8 cellular contexts compared by ENCODE assay signal in the genomic region with DNA sequence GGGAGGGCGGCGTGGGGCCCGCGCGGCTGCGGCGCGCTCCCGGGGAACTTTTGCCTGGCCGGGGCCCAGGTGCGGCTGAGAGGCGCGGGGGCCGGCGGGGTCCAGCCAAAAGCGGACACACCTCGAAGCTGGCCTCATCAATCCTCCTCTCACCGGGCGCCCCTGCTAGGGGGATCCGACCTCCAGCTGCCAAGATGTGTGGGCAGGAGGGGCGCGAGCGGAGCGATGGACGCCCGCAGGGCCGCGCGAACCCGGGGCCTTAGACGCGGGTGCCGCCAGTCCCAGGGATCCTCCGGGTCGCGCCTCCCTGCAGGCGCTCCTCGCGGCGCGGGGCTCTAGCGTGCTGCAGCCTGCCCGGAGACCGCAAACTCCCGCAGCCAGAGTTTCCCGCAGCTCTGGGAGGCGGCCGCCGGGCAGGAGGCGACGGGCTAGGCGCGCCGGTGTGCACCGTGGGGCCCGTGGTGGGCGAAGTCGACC. TPM values are rescaled to one million over a fixed set of nuclear protein-coding genes. Genes with fewer than 3 reads are reported as not detected.
DNase-seq lines count a peak whose midpoint lies in the region; ATAC-seq and TF ChIP-seq lines count a peak whose summit lies in the region.

No MANE protein-coding gene starts in this region.

- no peak for ATAC-seq in CD4-positive, CD25-positive, alpha-beta regulatory T cell (ENCODE audit: low read depth in 2 of 2)
- no peak for ATAC-seq in naive thymus-derived CD8-positive, alpha-beta T cell

- POLR2A ChIA-PET in naive thymus-derived CD8-positive, alpha-beta T cell (lab: Charles Lee) = interaction anchor here (0.6 to 2.8 kb wide), 6 partner anchors 9 to 313 kb away, joined by 3 to 14 read pairs (median 4); a partner anchor contains a TSS

- H3K4me3 Mint-ChIP-seq in CD4-positive, CD25-positive, alpha-beta regulatory T cell = peak overlapping the region in 1 of 4 donors; percentile 90
- H3K4me3 Mint-ChIP-seq in naive thymus-derived CD8-positive, alpha-beta T cell = peak overlapping the region in 7 of 10 donors; percentile 26 to 92 (median 43)

- peaks cover 0 to 3% (median 0%) of the 10 kb centered on the region in 7 donors for H3K9me3 Mint-ChIP-seq in CD4-positive, CD25-positive, alpha-beta regulatory T cell
- no peaks in the 10 kb centered on the region for H3K9me3 Mint-ChIP-seq in naive thymus-derived CD8-positive, alpha-beta T cell

- H3K27me3 Mint-ChIP-seq in CD4-positive, CD25-positive, alpha-beta regulatory T cell = peaks cover 62% of the 10 kb centered on the region
- peaks cover 0 to 29% (median 6%) of the 10 kb centered on the region in 5 donors for H3K27me3 Mint-ChIP-seq in naive thymus-derived CD8-positive, alpha-beta T cell

- H3K27ac Mint-ChIP-seq in CD4-positive, CD25-positive, alpha-beta regulatory T cell = no peak overlapping the region
- H3K27ac Mint-ChIP-seq in naive thymus-derived CD8-positive, alpha-beta T cell = no peak overlapping the region

- no peak overlapping the region for H3K4me3 ChIP-seq in CD4-positive, CD25-positive, alpha-beta regulatory T cell (ENCODE audit: low read depth, low read length)
- H3K4me3 ChIP-seq in HUES6 (ENCODE audit: low read depth, low read length) (peak overlapping the region; percentile 98), breast epithelium (peak overlapping the region; percentile 46 to 73 (median 66))

- peaks cover 22% of the 10 kb centered on the region for H3K4me1 ChIP-seq in CD4-positive, CD25-positive, alpha-beta regulatory T cell (ENCODE audit: control insufficient read depth, insufficient read depth, low read length, poor library complexity, severe bottlenecking)
- H3K4me1 ChIP-seq in HUES6 (ENCODE audit: control insufficient read depth, insufficient read depth, low read length) (peaks cover 48% of the 10 kb centered on the region), breast epithelium (peaks cover 5 to 11% of the 10 kb centered on the region in 2 donors)

- TF ChIP-seq CTCF in breast epithelium (IDR thresholded peaks at IDR 0.05) = no peak

- no peaks in the 10 kb centered on the region for H3K9me3 ChIP-seq in CD4-positive, CD25-positive, alpha-beta regulatory T cell (ENCODE audit: control insufficient read depth in 2 of 2, low read length in 2 of 2)
- H3K9me3 ChIP-seq in HUES6 (ENCODE audit: control insufficient read depth, insufficient read depth, low read depth, low read length) (no peaks in the 10 kb centered on the region), breast epithelium (no peaks in the 10 kb centered on the region)

- no peaks in the 10 kb centered on the region for H3K36me3 ChIP-seq in CD4-positive, CD25-positive, alpha-beta regulatory T cell (ENCODE audit: control insufficient read depth, insufficient read depth, low read length)
- H3K36me3 ChIP-seq in HUES6 (ENCODE audit: control insufficient read depth, insufficient read depth, low read length) (no peaks in the 10 kb centered on the region), breast epithelium (no peaks in the 10 kb centered on the region)

- H3K36me3 Mint-ChIP-seq in CD4-positive, CD25-positive, alpha-beta regulatory T cell = no peaks in the 10 kb centered on the region
- H3K36me3 Mint-ChIP-seq in naive thymus-derived CD8-positive, alpha-beta T cell = no peaks in the 10 kb centered on the region

- no peak overlapping the region for H3K27ac ChIP-seq in CD4-positive, CD25-positive, alpha-beta regulatory T cell (ENCODE audit: insufficient read depth, low read length, poor library complexity, severe bottlenecking)
- H3K27ac ChIP-seq in HUES6 (ENCODE audit: low read depth, low read length) (no peak overlapping the region), breast epithelium (peak overlapping the region in 1 of 2 donors; percentile 57)

- H3K27me3 ChIP-seq in CD4-positive, CD25-positive, alpha-beta regulatory T cell (ENCODE audit: control insufficient read depth, insufficient read depth, low read length) = peaks cover 26% of the 10 kb centered on the region
- H3K27me3 ChIP-seq in HUES6 (ENCODE audit: control insufficient read depth, insufficient read depth, low read length) = peaks cover 66% of the 10 kb centered on the region
- H3K27me3 ChIP-seq in breast epithelium = peaks cover 0 to 30% of the 10 kb centered on the region in 2 donors

- no peak for TF ChIP-seq POLR2A in breast epithelium (IDR thresholded peaks at IDR 0.05)

- peak in 2 of 3 donors; percentile 6 to 18 for DNase-seq in CD4-positive, CD25-positive, alpha-beta regulatory T cell
- DNase-seq in breast epithelium (ENCODE audit: low spot score in 2 of 2) = no peak
- DNase-seq in naive thymus-derived CD8-positive, alpha-beta T cell = peak in 1 of 10 donors; percentile 14
- no peak for DNase-seq in kidney glomerular epithelial cell (lab: John Stamatoyannopoulos, UW)
- DNase-seq in activated CD4-positive, CD25-positive, alpha-beta regulatory T cell (lab: John Stamatoyannopoulos, UW) = no peak
- no peak for DNase-seq in NCI-H345 (lab: John Stamatoyannopoulos, UW)
- no peak for DNase-seq in NCI-H128 (lab: John Stamatoyannopoulos, UW; ENCODE audit: unreplicated experiment)

- no peak overlapping the region for H3K9ac ChIP-seq in HUES6 (ENCODE audit: low read length)

- peaks cover 8 to 39% (median 22%) of the 10 kb centered on the region in 4 donors for H3K4me1 Mint-ChIP-seq in CD4-positive, CD25-positive, alpha-beta regulatory T cell
- H3K4me1 Mint-ChIP-seq in naive thymus-derived CD8-positive, alpha-beta T cell = peaks cover 22 to 48% (median 40%) of the 10 kb centered on the region in 4 donors

- intact Hi-C loops in breast epithelium (cut with DNase I; ENCODE audit: low total_unique reads) = no loop called here

RNA-seq across cellular contexts. Expression of a gene that starts 0.8 kb away (rescaled TPM):
- total RNA-seq in CD4-positive, CD25-positive, alpha-beta regulatory T cell = 40.0 TPM
- polyA plus RNA-seq in CD4-positive, CD25-positive, alpha-beta regulatory T cell = 1 to 10 TPM in 2 of 4 donors, under 1 TPM in 2; 0.65 to 2.9 (median 0.99) TPM
- total RNA-seq in breast epithelium = 1 to 10 TPM in 2 of 3 donors, under 1 TPM in 1; 0.64 to 4.5 (median 3.3) TPM
- total RNA-seq in naive thymus-derived CD8-positive, alpha-beta T cell = 10 to 100 TPM; 16.1 TPM
- polyA plus RNA-seq in naive thymus-derived CD8-positive, alpha-beta T cell = 1 to 10 TPM in 1 of 3 donors, under 1 TPM in 2; 0.35 to 2.2 (median 0.81) TPM

Comparison
In these comparisons a context has a peak if more than half of its experiments do, and no peak if none do; other contexts are left out.
1. DNase-seq: peak in CD4-positive, CD25-positive, alpha-beta regulatory T cell (2 of 3); none in breast epithelium (0 of 2), kidney glomerular epithelial cell (single experiment), activated CD4-positive, CD25-positive, alpha-beta regulatory T cell (0 of 4), NCI-H345 (single experiment) and NCI-H128 (single experiment).